19 cellular contexts compared by ENCODE assay signal in genomic region chr14:68571073-68571703, GRCh38.
DNase-seq lines count a peak whose midpoint lies in the region; ATAC-seq and TF ChIP-seq lines count a peak whose summit lies in the region.
"Had no signal": no experiment of that assay in that cellular context is flagged by ENCODE, and none has a peak within 500 bp of the region (broad histone marks: within the 10 kb centered on the region; RNA-seq: fewer than 3 reads in every experiment).

No MANE protein-coding gene starts in this region.

- no peaks in the 10 kb centered on the region for H3K4me1 Mint-ChIP-seq in activated CD4-positive, alpha-beta memory T cell treated with anti-CD3 and anti-CD28 coated beads for 36 hours (ENCODE audit: low read depth)

- no peak for TF ChIP-seq POLR2A in right lobe of liver (IDR thresholded peaks at IDR 0.05)

- no peaks in the 10 kb centered on the region for H3K27me3 ChIP-seq in right lobe of liver
- H3K27me3 ChIP-seq in neutrophil = no peaks in the 10 kb centered on the region
- no peaks in the 10 kb centered on the region for H3K27me3 ChIP-seq in psoas muscle (ENCODE audit: insufficient read depth in 3 of 3, low read length in 2 of 3)
- H3K27me3 ChIP-seq: BLaER1 treated with 17β-estradiol and CSF1 and Interleukin-3, amounts not matched to agents 10 nM and 100 nM had no signal

- H3K9me3 ChIP-seq in right lobe of liver (no peaks in the 10 kb centered on the region), neutrophil (no peaks in the 10 kb centered on the region), psoas muscle (no peaks in the 10 kb centered on the region)

- 84% methylated on average over 5 of the region's 6 CpGs for WGBS in right lobe of liver (ENCODE audit: insufficient coverage, low coverage, low lambda C conversion rate, missing lambda C conversion rate)
- WGBS in psoas muscle, 3 donors = 97% methylated on average over 6 of the region's 6 CpGs

- POLR2A ChIA-PET in activated CD4-positive, alpha-beta memory T cell treated with anti-CD3 and anti-CD28 coated beads for 36 hours (lab: Charles Lee) = no interaction called here

- DNase-seq in cardiac septum (ENCODE audit: low spot score) (peak; percentile 58), left cardiac atrium (no peak), right lobe of liver (peak in 1 of 3 donors; percentile 76), psoas muscle (no peak), midbrain (lab: John Stamatoyannopoulos, UW) (no peak)
- no peak for DNase-seq in activated CD4-positive, alpha-beta memory T cell treated with anti-CD3 and anti-CD28 coated beads for 36 hours
- DNase-seq: DMS 273 treated with DMSO at 0.1 percent for 48 hours, GDM1, GM23248, HCEC 1CT, KG1, NCI-H1436, NCI-H2029 treated with DMSO at 0.1 percent for 48 hours, NCI-H748 treated with DMSO at 0.1 percent for 48 hours, OCI-M1 had no signal

- H3K36me3 Mint-ChIP-seq in activated CD4-positive, alpha-beta memory T cell treated with anti-CD3 and anti-CD28 coated beads for 36 hours = no peaks in the 10 kb centered on the region

- H3K4me1 ChIP-seq in right lobe of liver (peaks cover 0 to 52% (median 16%) of the 10 kb centered on the region in 4 donors), neutrophil (ENCODE audit: control insufficient read depth in 1 of 2, insufficient read depth in 1 of 2, low read depth in 1 of 2, low read length in 1 of 2) (peaks cover 15 to 16% of the 10 kb centered on the region in 2 experiments), psoas muscle (no peaks in the 10 kb centered on the region)

- H3K9me3 Mint-ChIP-seq in activated CD4-positive, alpha-beta memory T cell treated with anti-CD3 and anti-CD28 coated beads for 36 hours = no peaks in the 10 kb centered on the region

- peak overlapping the region; percentile 16 to 98 (median 97) for H3K27ac ChIP-seq in right lobe of liver
- peak overlapping the region; percentile 8 for H3K27ac ChIP-seq in neutrophil
- H3K27ac ChIP-seq in psoas muscle = no peak overlapping the region
- H3K27ac ChIP-seq: GM23248 had no signal

- ATAC-seq in left cardiac atrium (no peak), right lobe of liver (peak; percentile 42 to 70 (median 58)), HG02759 (IDR thresholded peaks at IDR 0.05; ENCODE audit: unreplicated experiment) (no peak), psoas muscle (no peak)
- ATAC-seq: GM12878 had no signal

- no peak overlapping the region for H3K4me3 ChIP-seq in right lobe of liver
- no peak overlapping the region for H3K4me3 ChIP-seq in neutrophil (ENCODE audit: low read depth in 1 of 2, low read length in 1 of 2)
- no peak overlapping the region for H3K4me3 ChIP-seq in psoas muscle
- H3K4me3 ChIP-seq: BLaER1 treated with 17β-estradiol and CSF1 and Interleukin-3, amounts not matched to agents 10 nM and 100 nM; GM12878; GM23248 had no signal

- H3K27me3 Mint-ChIP-seq in activated CD4-positive, alpha-beta memory T cell treated with anti-CD3 and anti-CD28 coated beads for 36 hours = no peaks in the 10 kb centered on the region

- intact Hi-C loops in cardiac septum (cut with DNase I) = no loop called here
- intact Hi-C loops in left cardiac atrium (cut with DNase I) = no loop called here
- intact Hi-C loops in right lobe of liver (cut with DNase I) = no loop called here
- intact Hi-C loops in activated CD4-positive, alpha-beta memory T cell treated with anti-CD3 and anti-CD28 coated beads for 36 hours (cut with micrococcal nuclease) = no loop called here
- intact Hi-C loops in psoas muscle (cut with DNase I) = no loop called here

- CTCF ChIA-PET in activated CD4-positive, alpha-beta memory T cell treated with anti-CD3 and anti-CD28 coated beads for 36 hours (lab: Charles Lee) = interaction anchor here (1.0 kb wide), 1 partner anchor 849 kb away, joined by 3 read pairs; no protein-coding TSS in a partner anchor

- TF ChIP-seq CTCF in right lobe of liver (IDR thresholded peaks at IDR 0.05) (no peak), neutrophil (IDR thresholded peaks at IDR 0.05) (no peak), psoas muscle (IDR thresholded peaks at IDR 0.05) (no peak)

- H3K36me3 ChIP-seq in right lobe of liver = no peaks in the 10 kb centered on the region
- H3K36me3 ChIP-seq in neutrophil = no peaks in the 10 kb centered on the region
- no peaks in the 10 kb centered on the region for H3K36me3 ChIP-seq in psoas muscle (ENCODE audit: insufficient read depth in 1 of 2, low read depth in 1 of 2)
- H3K36me3 ChIP-seq: BLaER1 treated with 17β-estradiol and CSF1 and Interleukin-3, amounts not matched to agents 10 nM and 100 nM had no signal

- no peak overlapping the region for H3K4me3 Mint-ChIP-seq in activated CD4-positive, alpha-beta memory T cell treated with anti-CD3 and anti-CD28 coated beads for 36 hours

- no peak overlapping the region for H3K27ac Mint-ChIP-seq in activated CD4-positive, alpha-beta memory T cell treated with anti-CD3 and anti-CD28 coated beads for 36 hours

Comparison
In these comparisons a context has a peak if more than half of its experiments do, and no peak if none do; other contexts are left out.
1. ATAC-seq: peak in right lobe of liver (4 of 4); none in left cardiac atrium (0 of 2), HG02759 (single experiment) and psoas muscle (0 of 4).